33 cellular contexts compared by ENCODE assay signal in genomic region chr4:60485279-60485678, GRCh38.
DNase-seq lines count a peak whose midpoint lies in the region; ATAC-seq and TF ChIP-seq lines count a peak whose summit lies in the region.
"Had no signal": no experiment of that assay in that cellular context is flagged by ENCODE, and none has a peak within 500 bp of the region (broad histone marks: within the 10 kb centered on the region; RNA-seq: fewer than 3 reads in every experiment).

No MANE protein-coding gene starts in this region.

- POLR2A ChIA-PET in MCF 10A (lab: Yijun Ruan, JAX): no interaction called here

- H3K27me3 Mint-ChIP-seq in MCF 10A (ENCODE audit: insufficient read depth, unreplicated experiment): no peaks in the 10 kb centered on the region
- H3K27me3 Mint-ChIP-seq: activated CD4-positive, alpha-beta T cell treated with anti-CD3 and anti-CD28 coated beads, Interleukin-2, amount 10 ng/mL, durations not matched to agents 7 days and 5 days; activated naive CD8-positive, alpha-beta T cell treated with anti-CD3 and anti-CD28 coated beads, Interleukin-2, amount 50 U/mL, for 24 hours; memory B cell; stimulated activated memory B cell treated with anti-CD40 and anti-IgM and Interleukin-4, amounts not matched to agents 10 μg/mL and 1 μg/mL and 100 μg/mL, for 72 hours; T-helper 17 cell had no signal

- H3K36me3 ChIP-seq in breast epithelium (no peaks in the 10 kb centered on the region), RWPE2 (ENCODE audit: low read depth) (no peaks in the 10 kb centered on the region), gastroesophageal sphincter (no peaks in the 10 kb centered on the region)
- H3K36me3 ChIP-seq: BE2C, esophagus muscularis mucosa, suprapubic skin had no signal

- H3K27ac ChIP-seq in breast epithelium (no peak overlapping the region), RWPE2 (ENCODE audit: poor library complexity, severe bottlenecking) (peak overlapping the region; percentile 27), gastroesophageal sphincter (no peak overlapping the region)
- H3K27ac ChIP-seq: A549, coronary artery, esophagus muscularis mucosa, hepatocyte, suprapubic skin had no signal

- H3K4me3 ChIP-seq in breast epithelium (no peak overlapping the region), RWPE2 (ENCODE audit: severe bottlenecking) (no peak overlapping the region), choroid plexus epithelial cell (ENCODE audit: low read depth, low read length) (no peak overlapping the region), gastroesophageal sphincter (no peak overlapping the region)
- H3K4me3 ChIP-seq: A549, coronary artery, esophagus muscularis mucosa, hepatocyte, suprapubic skin had no signal

- no peaks in the 10 kb centered on the region for H3K36me3 Mint-ChIP-seq in MCF 10A (ENCODE audit: insufficient read depth, unreplicated experiment)
- H3K36me3 Mint-ChIP-seq: memory B cell; stimulated activated memory B cell treated with anti-CD40 and anti-IgM and Interleukin-4, amounts not matched to agents 10 μg/mL and 1 μg/mL and 100 μg/mL, for 72 hours had no signal

- BruUV-seq in MCF 10A (replicated peaks; lab: Mats Ljungman, UMichigan): no TSS peak

- H3K27me3 ChIP-seq in breast epithelium (no peaks in the 10 kb centered on the region), RWPE2 (ENCODE audit: insufficient read depth, poor library complexity, severe bottlenecking) (no peaks in the 10 kb centered on the region), gastroesophageal sphincter (no peaks in the 10 kb centered on the region)
- H3K27me3 ChIP-seq: BE2C, esophagus muscularis mucosa, hepatocyte, suprapubic skin had no signal

- peak overlapping the region; percentile 17 for H3K27ac Mint-ChIP-seq in MCF 10A (ENCODE audit: low read depth, unreplicated experiment)
- H3K27ac Mint-ChIP-seq: activated CD4-positive, alpha-beta T cell treated with anti-CD3 and anti-CD28 coated beads, Interleukin-2, amount 10 ng/mL, durations not matched to agents 7 days and 5 days; activated naive CD8-positive, alpha-beta T cell treated with anti-CD3 and anti-CD28 coated beads, Interleukin-2, amount 50 U/mL, for 24 hours; memory B cell; progenitor cell of endocrine pancreas; stimulated activated memory B cell treated with anti-CD40 and anti-IgM and Interleukin-4, amounts not matched to agents 10 μg/mL and 1 μg/mL and 100 μg/mL, for 72 hours; T-helper 17 cell had no signal

- H3K4me1 Mint-ChIP-seq in MCF 10A (ENCODE audit: insufficient read depth, unreplicated experiment): peaks cover 22% of the 10 kb centered on the region
- H3K4me1 Mint-ChIP-seq: activated CD4-positive, alpha-beta T cell treated with anti-CD3 and anti-CD28 coated beads, Interleukin-2, amount 10 ng/mL, durations not matched to agents 7 days and 5 days; activated naive CD8-positive, alpha-beta T cell treated with anti-CD3 and anti-CD28 coated beads, Interleukin-2, amount 50 U/mL, for 24 hours; memory B cell; stimulated activated memory B cell treated with anti-CD40 and anti-IgM and Interleukin-4, amounts not matched to agents 10 μg/mL and 1 μg/mL and 100 μg/mL, for 72 hours; T-helper 17 cell had no signal

- no peak for TF ChIP-seq CTCF in MCF 10A (IDR thresholded peaks at IDR 0.05; ENCODE audit: unreplicated experiment)
- no peak for TF ChIP-seq CTCF in breast epithelium (IDR thresholded peaks at IDR 0.05)
- no peak for TF ChIP-seq CTCF in RWPE2 (IDR thresholded peaks at IDR 0.05; ENCODE audit: poor library complexity, severe bottlenecking)
- TF ChIP-seq CTCF in choroid plexus epithelial cell (conservative IDR thresholded peaks at IDR 0.05; ENCODE audit: low read depth, low read length): no peak
- TF ChIP-seq CTCF in gastroesophageal sphincter (IDR thresholded peaks at IDR 0.05): no peak

- ATAC-seq in RWPE2 (ENCODE audit: low read depth): peak; percentile 70; the same call in 2 of the 3 replicates
- no peak for ATAC-seq in gastroesophageal sphincter
- ATAC-seq: A549; activated naive CD8-positive, alpha-beta T cell treated with anti-CD3 and anti-CD28 coated beads, Interleukin-2, amount 50 U/mL, for 24 hours; activated T-cell treated with anti-CD3 and anti-CD28 coated beads, Interleukin-2, amount 50 U/mL, for 4 hours; sciatic nerve; stimulated activated memory B cell treated with anti-CD40 and anti-IgM and Interleukin-4, amounts not matched to agents 10 μg/mL and 1 μg/mL and 100 μg/mL, for 72 hours; T-helper 17 cell had no signal

- TF ChIP-seq EP300 in gastroesophageal sphincter (IDR thresholded peaks at IDR 0.05): no peak

- peak; percentile 18 for DNase-seq in MCF 10A (ENCODE audit: unreplicated experiment)
- DNase-seq in breast epithelium (ENCODE audit: low spot score in 2 of 2): no peak
- DNase-seq in RWPE2 (ENCODE audit: low spot score): no peak
- peak; percentile 13 for DNase-seq in choroid plexus epithelial cell (ENCODE audit: low read depth)
- DNase-seq in NCI-H526 treated with DMSO at 0.1 percent for 48 hours (lab: John Stamatoyannopoulos, UW): no peak
- DNase-seq in germinal center (ENCODE audit: low spot score): no peak
- no peak for DNase-seq in glomerular visceral epithelial cell (ENCODE audit: extremely low spot score)
- DNase-seq: activated CD4-positive, alpha-beta T cell treated with anti-CD3 and anti-CD28 coated beads, Interleukin-2, amount 10 ng/mL, durations not matched to agents 7 days and 5 days; activated naive CD8-positive, alpha-beta T cell treated with anti-CD3 and anti-CD28 coated beads, Interleukin-2, amount 50 U/mL, for 24 hours; activated T-cell treated with anti-CD3 and anti-CD28 coated beads, Interleukin-2, amount 50 U/mL, for 4 hours; BE2C; DMS153; effector memory CD4-positive, alpha-beta T cell; foreskin melanocyte; KG1; NCI-H1417; NCI-H2029 treated with DMSO at 0.1 percent for 48 hours; NCI-H2227 treated with DMSO at 0.1 percent for 48 hours; NCI-H774; RPMI8226; stimulated activated CD4-positive, alpha-beta T cell treated with anti-CD3 and anti-CD28 coated beads, Interleukin-12 subunit alpha, Interleukin-12 subunit beta, amount 100 ng/mL, for 4 hours; stimulated activated CD4-positive, alpha-beta T cell treated with anti-CD3 and anti-CD28 coated beads, Interleukin-4, amount 100 ng/mL, for 4 hours; T-helper 17 cell had no signal

- 67 to 77% methylated on average over 3 of the region's 3 CpGs for WGBS in gastroesophageal sphincter (ENCODE audit: low coverage in 1 of 2), 2 donors

- H3K9me3 Mint-ChIP-seq in MCF 10A (ENCODE audit: unreplicated experiment): peaks cover 6% of the 10 kb centered on the region
- H3K9me3 Mint-ChIP-seq: stimulated activated memory B cell treated with anti-CD40 and anti-IgM and Interleukin-4, amounts not matched to agents 10 μg/mL and 1 μg/mL and 100 μg/mL, for 72 hours had no signal

- H3K4me3 Mint-ChIP-seq in MCF 10A (ENCODE audit: unreplicated experiment): no peak overlapping the region
- H3K4me3 Mint-ChIP-seq: activated CD4-positive, alpha-beta T cell treated with anti-CD3 and anti-CD28 coated beads, Interleukin-2, amount 10 ng/mL, durations not matched to agents 7 days and 5 days; activated naive CD8-positive, alpha-beta T cell treated with anti-CD3 and anti-CD28 coated beads, Interleukin-2, amount 50 U/mL, for 24 hours; activated T-cell treated with anti-CD3 and anti-CD28 coated beads, Interleukin-2, amount 50 U/mL, for 4 hours; memory B cell; stimulated activated memory B cell treated with anti-CD40 and anti-IgM and Interleukin-4, amounts not matched to agents 10 μg/mL and 1 μg/mL and 100 μg/mL, for 72 hours; T-helper 17 cell had no signal

- intact Hi-C loops in MCF 10A (cut with micrococcal nuclease) (no loop called here), breast epithelium (cut with DNase I; ENCODE audit: low total_unique reads) (no loop called here)

- H3K4me1 ChIP-seq in breast epithelium: no peaks in the 10 kb centered on the region
- peaks cover 19% of the 10 kb centered on the region for H3K4me1 ChIP-seq in RWPE2 (ENCODE audit: insufficient read depth, poor library complexity, severe bottlenecking)
- H3K4me1 ChIP-seq in gastroesophageal sphincter: no peaks in the 10 kb centered on the region
- H3K4me1 ChIP-seq: A549, BE2C, esophagus muscularis mucosa, suprapubic skin had no signal

- CTCF ChIA-PET in MCF 10A (lab: Yijun Ruan, JAX): no interaction called here

- H3K9me3 ChIP-seq in breast epithelium (no peaks in the 10 kb centered on the region), RWPE2 (ENCODE audit: severe bottlenecking) (no peaks in the 10 kb centered on the region), gastroesophageal sphincter (no peaks in the 10 kb centered on the region)
- H3K9me3 ChIP-seq: A549, BE2C, esophagus muscularis mucosa, suprapubic skin had no signal

- no peak for TF ChIP-seq POLR2A in breast epithelium (IDR thresholded peaks at IDR 0.05)
- no peak for TF ChIP-seq POLR2A in gastroesophageal sphincter (IDR thresholded peaks at IDR 0.05)

Comparison
In these comparisons a context has a peak if more than half of its experiments do, and no peak if none do; other contexts are left out.
1. DNase-seq: peak in MCF 10A (single experiment) and choroid plexus epithelial cell (single experiment); none in breast epithelium (0 of 2), RWPE2 (single experiment), NCI-H526 treated with DMSO at 0.1 percent for 48 hours (single experiment), germinal center (single experiment) and glomerular visceral epithelial cell (single experiment).